Comparison of ENCODE assay signal across 2 cellular contexts in genomic region chr17:29612404-29613370, GRCh38.
TF ChIP-seq lines count a peak whose summit lies in the region.

No MANE protein-coding gene starts in this region.

TF ChIP-seq in SK-N-SH, 30 proteins besides CTCF, POLR2A, EP300 and RAD21 (continued from another document):
- TF ChIP-seq ZBTB33 (IDR thresholded peaks at IDR 0.05; ENCODE audit: borderline replicate concordance, low read depth) (no peak), TAF1 (IDR thresholded peaks at IDR 0.05; ENCODE audit: borderline replicate concordance, low read depth, low read length) (no peak), FOSL2 (IDR thresholded peaks at IDR 0.05; ENCODE audit: borderline replicate concordance, low read depth) (no peak), EZH2phosphoT487 (IDR thresholded peaks at IDR 0.05; ENCODE audit: borderline replicate concordance, low read depth) (no peak), RCOR1 (IDR thresholded peaks at IDR 0.05; ENCODE audit: low read length) (no peak), REST (IDR thresholded peaks at IDR 0.05; ENCODE audit: low read depth, low read length) (no peak)

TF ChIP-seq in SK-N-SH treated with all-trans-retinoic acid at 6 μM for 48 hours, 23 proteins besides CTCF, POLR2A, EP300 and RAD21:
- TF ChIP-seq PATZ1 (CRISPR knock-in tag; IDR thresholded peaks at IDR 0.05; ENCODE audit: borderline replicate concordance) (no peak), BACH2 (CRISPR knock-in tag; IDR thresholded peaks at IDR 0.05; ENCODE audit: borderline replicate concordance) (no peak), RARB (CRISPR knock-in tag; IDR thresholded peaks at IDR 0.05) (no peak), ZNF8 (CRISPR knock-in tag; IDR thresholded peaks at IDR 0.05) (no peak), TSHZ2 (CRISPR knock-in tag; IDR thresholded peaks at IDR 0.05) (no peak), ZNF565 (CRISPR knock-in tag; conservative IDR thresholded peaks at IDR 0.05; ENCODE audit: low read depth) (no peak), CSDC2 (CRISPR knock-in tag; IDR thresholded peaks at IDR 0.05) (no peak), ZC3H10 (CRISPR knock-in tag; IDR thresholded peaks at IDR 0.05) (no peak), OSR1 (CRISPR knock-in tag; IDR thresholded peaks at IDR 0.05) (no peak), POU6F1 (CRISPR knock-in tag; IDR thresholded peaks at IDR 0.05; ENCODE audit: borderline replicate concordance, low read depth) (no peak), ZFP3 (CRISPR knock-in tag; IDR thresholded peaks at IDR 0.05) (no peak), TCF4 (CRISPR knock-in tag; IDR thresholded peaks at IDR 0.05; ENCODE audit: borderline replicate concordance) (no peak), GLIS3 (CRISPR knock-in tag; IDR thresholded peaks at IDR 0.05) (no peak), ESRRG (CRISPR knock-in tag; IDR thresholded peaks at IDR 0.05) (no peak), SNAI2 (CRISPR knock-in tag; IDR thresholded peaks at IDR 0.05) (no peak)
